ENCODE assay signal across 1 cellular context in genomic region chr12:114812858-114813761, GRCh38.
A peak's percentile ranks its signal among the peaks of the same experiment; 100 is the strongest.
TF ChIP-seq lines count a peak whose summit lies in the region.

No MANE protein-coding gene starts in this region.

TF ChIP-seq in K562, 482 proteins besides CTCF, POLR2A, EP300 and RAD21 (continued from another document):
- TF ChIP-seq VEZF1 (CRISPR knock-in tag; IDR thresholded peaks at IDR 0.05) = peak; percentile 57; the same call in 1 of the 2 replicates
- TF ChIP-seq ZNF395 (CRISPR knock-in tag; IDR thresholded peaks at IDR 0.05) = no peak
- no peak for TF ChIP-seq RNF2 (IDR thresholded peaks at IDR 0.05)
- no peak for TF ChIP-seq ZNF551 (CRISPR knock-in tag; IDR thresholded peaks at IDR 0.05)
- peak in 1 of 2 experiments; percentile 62; a peak in 2 of 4 replicates for TF ChIP-seq FOXA3 (CRISPR knock-in tag; conservative IDR thresholded peaks at IDR 0.05 in 1 of 2, IDR thresholded peaks at IDR 0.05 in 1 of 2)
- no peak for TF ChIP-seq THAP12 (CRISPR knock-in tag; IDR thresholded peaks at IDR 0.05)
